25 cellular contexts compared by ENCODE assay signal in the genomic region with DNA sequence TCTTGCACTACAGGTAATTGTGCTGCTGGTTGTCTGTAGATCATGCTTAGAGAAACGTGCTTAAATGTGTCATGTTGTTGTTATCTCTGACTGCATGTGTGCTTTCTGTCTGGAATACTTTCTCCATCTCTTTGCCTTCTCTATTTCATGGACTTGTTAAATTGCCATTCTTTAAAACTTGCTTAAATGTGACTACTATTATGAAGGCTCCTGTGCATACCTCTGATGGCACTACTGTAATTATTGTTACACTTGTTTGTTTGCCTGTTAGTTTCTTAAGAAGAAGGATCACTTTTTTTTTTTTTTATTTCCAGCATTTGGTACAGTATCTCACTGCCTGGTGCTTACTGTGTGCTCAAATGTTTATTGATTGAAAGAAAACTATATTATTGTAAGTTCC. TPM values are rescaled to one million over a fixed set of nuclear protein-coding genes. Genes with fewer than 3 reads are reported as not detected.
DNase-seq lines count a peak whose midpoint lies in the region; ATAC-seq and TF ChIP-seq lines count a peak whose summit lies in the region.
"Had no signal": no experiment of that assay in that cellular context is flagged by ENCODE, and none has a peak within 500 bp of the region (broad histone marks: within the 10 kb centered on the region; RNA-seq: fewer than 3 reads in every experiment).

No MANE protein-coding gene starts in this region.

- peaks cover 69% of the 10 kb centered on the region for H3K36me3 Mint-ChIP-seq in activated CD8-positive, alpha-beta T cell treated with anti-CD3 and anti-CD28 coated beads for 36 hours (ENCODE audit: low read depth)
- H3K36me3 Mint-ChIP-seq in activated CD8-positive, alpha-beta T cell treated with anti-CD3 and anti-CD28 coated beads, Interleukin-2, amount 10 ng/mL, durations not matched to agents 7 days and 5 days (ENCODE audit: low read depth), result peaks cover 57% of the 10 kb centered on the region
- H3K36me3 Mint-ChIP-seq in CD8-positive, alpha-beta memory T cell, result peaks cover 0 to 83% (median 12%) of the 10 kb centered on the region in 3 donors
- H3K36me3 Mint-ChIP-seq in activated naive CD8-positive, alpha-beta T cell treated with anti-CD3 and anti-CD28 coated beads for 36 hours, result peaks cover 54% of the 10 kb centered on the region
- peaks cover 54% of the 10 kb centered on the region for H3K36me3 Mint-ChIP-seq in nephron (ENCODE audit: low read depth)
- H3K36me3 Mint-ChIP-seq in activated CD4-positive, alpha-beta T cell treated with anti-CD3 and anti-CD28 coated beads for 36 hours (ENCODE audit: low read depth), result peaks cover 61% of the 10 kb centered on the region

- CTCF ChIA-PET in activated CD8-positive, alpha-beta T cell treated with anti-CD3 and anti-CD28 coated beads for 36 hours (lab: Charles Lee), result interaction anchor here (1.0 to 2.0 kb wide), 2 partner anchors 36 to 74 kb away, joined by 4 to 6 read pairs; no protein-coding TSS in a partner anchor
- CTCF ChIA-PET in activated CD8-positive, alpha-beta T cell treated with anti-CD3 and anti-CD28 coated beads, Interleukin-2, amount 10 ng/mL, durations not matched to agents 7 days and 5 days (lab: Charles Lee), result interaction anchor here (1.2 to 1.7 kb wide), 3 partner anchors 75 to 171 kb away, joined by 4 to 6 read pairs (median 5); no protein-coding TSS in a partner anchor
- CTCF ChIA-PET in CD8-positive, alpha-beta memory T cell (lab: Charles Lee), result interaction anchor here (0.9 to 1.9 kb wide), 2 partner anchors 72 to 75 kb away, joined by 3 to 6 read pairs; no protein-coding TSS in a partner anchor
- CTCF ChIA-PET in activated CD4-positive, alpha-beta T cell treated with anti-CD3 and anti-CD28 coated beads for 36 hours (lab: Charles Lee), result interaction anchor here (1.2 to 4.9 kb wide), 2 partner anchors 74 to 138 kb away, joined by 3 to 20 read pairs; no protein-coding TSS in a partner anchor

- H3K27me3 Mint-ChIP-seq in activated CD8-positive, alpha-beta T cell treated with anti-CD3 and anti-CD28 coated beads for 36 hours, result no peaks in the 10 kb centered on the region
- H3K27me3 Mint-ChIP-seq in activated CD8-positive, alpha-beta T cell treated with anti-CD3 and anti-CD28 coated beads, Interleukin-2, amount 10 ng/mL, durations not matched to agents 7 days and 5 days (ENCODE audit: low read depth), result no peaks in the 10 kb centered on the region
- H3K27me3 Mint-ChIP-seq in CD8-positive, alpha-beta memory T cell, result no peaks in the 10 kb centered on the region
- H3K27me3 Mint-ChIP-seq in activated naive CD8-positive, alpha-beta T cell treated with anti-CD3 and anti-CD28 coated beads for 36 hours, result no peaks in the 10 kb centered on the region
- H3K27me3 Mint-ChIP-seq in nephron (ENCODE audit: low read depth), result no peaks in the 10 kb centered on the region
- no peaks in the 10 kb centered on the region for H3K27me3 Mint-ChIP-seq in activated CD4-positive, alpha-beta T cell treated with anti-CD3 and anti-CD28 coated beads for 36 hours
- H3K27me3 Mint-ChIP-seq: activated T-helper 17 cell treated with anti-CD3 and anti-CD28 coated beads, Interleukin-2, amount 50 U/mL, for 72 hours; naive B cell had no signal

- peaks cover 60% of the 10 kb centered on the region for H3K4me1 Mint-ChIP-seq in activated CD8-positive, alpha-beta T cell treated with anti-CD3 and anti-CD28 coated beads for 36 hours (ENCODE audit: low read depth)
- H3K4me1 Mint-ChIP-seq in activated CD8-positive, alpha-beta T cell treated with anti-CD3 and anti-CD28 coated beads, Interleukin-2, amount 10 ng/mL, durations not matched to agents 7 days and 5 days (ENCODE audit: low read depth), result peaks cover 11% of the 10 kb centered on the region
- peaks cover 77 to 89% (median 83%) of the 10 kb centered on the region in 3 donors for H3K4me1 Mint-ChIP-seq in CD8-positive, alpha-beta memory T cell
- H3K4me1 Mint-ChIP-seq in activated naive CD8-positive, alpha-beta T cell treated with anti-CD3 and anti-CD28 coated beads for 36 hours, result peaks cover 50% of the 10 kb centered on the region
- peaks cover 7% of the 10 kb centered on the region for H3K4me1 Mint-ChIP-seq in nephron
- H3K4me1 Mint-ChIP-seq in activated CD4-positive, alpha-beta T cell treated with anti-CD3 and anti-CD28 coated beads for 36 hours, result peaks cover 56% of the 10 kb centered on the region

- H3K36me3 ChIP-seq in CD8-positive, alpha-beta memory T cell (ENCODE audit: insufficient read depth, low read length), result peaks cover 5% of the 10 kb centered on the region

- H3K4me1 ChIP-seq in CD8-positive, alpha-beta memory T cell (ENCODE audit: insufficient read depth, low read length), result peaks cover 28% of the 10 kb centered on the region

- intact Hi-C loops in activated CD8-positive, alpha-beta T cell treated with anti-CD3 and anti-CD28 coated beads for 36 hours (cut with micrococcal nuclease), result no loop called here
- intact Hi-C loops in activated CD4-positive, alpha-beta T cell treated with anti-CD3 and anti-CD28 coated beads for 36 hours (cut with DNase I, micrococcal nuclease), result no loop called here

- no peaks in the 10 kb centered on the region for H3K9me3 ChIP-seq in CD8-positive, alpha-beta memory T cell (ENCODE audit: low read length)
- H3K9me3 ChIP-seq: HAP-1 had no signal

- no peak for DNase-seq in activated CD8-positive, alpha-beta T cell treated with anti-CD3 and anti-CD28 coated beads for 36 hours
- DNase-seq in activated CD8-positive, alpha-beta T cell treated with anti-CD3 and anti-CD28 coated beads, Interleukin-2, amount 10 ng/mL, durations not matched to agents 7 days and 5 days, result no peak
- DNase-seq in CD8-positive, alpha-beta memory T cell, result no peak
- DNase-seq in activated naive CD8-positive, alpha-beta T cell treated with anti-CD3 and anti-CD28 coated beads for 36 hours, result no peak
- DNase-seq in pons (ENCODE audit: low spot score) (no peak), NCI-H345 (lab: John Stamatoyannopoulos, UW) (no peak)
- DNase-seq in activated CD4-positive, alpha-beta T cell treated with anti-CD3 and anti-CD28 coated beads for 36 hours, result no peak
- DNase-seq: dermis blood vessel endothelial cell; DMS153; GF-D8; head of caudate nucleus; IMR-90; left colon; mesenchymal stem cell; naive B cell; NCI-H1436 treated with DMSO at 0.1 percent for 48 hours; NCI-H2171 treated with DMSO at 0.1 percent for 48 hours; NCI-H526; posterior cingulate gyrus; stimulated activated CD8-positive, alpha-beta memory T cell treated with anti-CD3 and anti-CD28 coated beads, Interleukin-4, amount 100 ng/mL, for 48 hours had no signal

- H3K27ac Mint-ChIP-seq in activated CD8-positive, alpha-beta T cell treated with anti-CD3 and anti-CD28 coated beads for 36 hours, result peak overlapping the region; percentile 1
- H3K27ac Mint-ChIP-seq in activated CD8-positive, alpha-beta T cell treated with anti-CD3 and anti-CD28 coated beads, Interleukin-2, amount 10 ng/mL, durations not matched to agents 7 days and 5 days, result no peak overlapping the region
- peak overlapping the region in 7 of 8 donors; percentile 1 to 81 (median 53) for H3K27ac Mint-ChIP-seq in CD8-positive, alpha-beta memory T cell
- H3K27ac Mint-ChIP-seq in activated naive CD8-positive, alpha-beta T cell treated with anti-CD3 and anti-CD28 coated beads for 36 hours, result peak overlapping the region; percentile 20
- peak overlapping the region in 2 of 3 experiments; percentile 35 to 36 for H3K27ac Mint-ChIP-seq in nephron
- no peak overlapping the region for H3K27ac Mint-ChIP-seq in activated CD4-positive, alpha-beta T cell treated with anti-CD3 and anti-CD28 coated beads for 36 hours

- no peak overlapping the region for H3K4me3 ChIP-seq in CD8-positive, alpha-beta memory T cell (ENCODE audit: low read length)
- H3K4me3 ChIP-seq: HAP-1 had no signal

- H3K4me3 Mint-ChIP-seq in activated CD8-positive, alpha-beta T cell treated with anti-CD3 and anti-CD28 coated beads for 36 hours, result no peak overlapping the region
- no peak overlapping the region for H3K4me3 Mint-ChIP-seq in activated CD8-positive, alpha-beta T cell treated with anti-CD3 and anti-CD28 coated beads, Interleukin-2, amount 10 ng/mL, durations not matched to agents 7 days and 5 days
- peak overlapping the region in 4 of 7 donors; percentile 2 to 23 (median 4) for H3K4me3 Mint-ChIP-seq in CD8-positive, alpha-beta memory T cell
- H3K4me3 Mint-ChIP-seq in activated naive CD8-positive, alpha-beta T cell treated with anti-CD3 and anti-CD28 coated beads for 36 hours, result no peak overlapping the region
- no peak overlapping the region for H3K4me3 Mint-ChIP-seq in nephron
- no peak overlapping the region for H3K4me3 Mint-ChIP-seq in activated CD4-positive, alpha-beta T cell treated with anti-CD3 and anti-CD28 coated beads for 36 hours
- H3K4me3 Mint-ChIP-seq: naive B cell had no signal

- no peak overlapping the region for H3K27ac ChIP-seq in CD8-positive, alpha-beta memory T cell (ENCODE audit: low read depth, low read length)
- H3K27ac ChIP-seq: C4-2B had no signal

- H3K27me3 ChIP-seq in CD8-positive, alpha-beta memory T cell (ENCODE audit: insufficient read depth, low read length, poor library complexity, severe bottlenecking), result no peaks in the 10 kb centered on the region

- POLR2A ChIA-PET in activated CD8-positive, alpha-beta T cell treated with anti-CD3 and anti-CD28 coated beads for 36 hours (lab: Charles Lee), result interaction anchor here (0.6 kb wide), 1 partner anchor 63 kb away, joined by 3 read pairs; no protein-coding TSS in a partner anchor
- POLR2A ChIA-PET in activated CD8-positive, alpha-beta T cell treated with anti-CD3 and anti-CD28 coated beads, Interleukin-2, amount 10 ng/mL, durations not matched to agents 7 days and 5 days (lab: Charles Lee), result interaction anchor here (1.2 kb wide), 1 partner anchor 42 kb away, joined by 6 read pairs; the partner anchor contains the start of gene KMT2E
- POLR2A ChIA-PET in CD8-positive, alpha-beta memory T cell (lab: Charles Lee), result no interaction called here
- POLR2A ChIA-PET in activated CD4-positive, alpha-beta T cell treated with anti-CD3 and anti-CD28 coated beads for 36 hours (lab: Charles Lee), result interaction anchor here (0.7 kb wide), 1 partner anchor 1723 kb away, joined by 5 read pairs; no protein-coding TSS in a partner anchor

- no peaks in the 10 kb centered on the region for H3K9me3 Mint-ChIP-seq in activated CD8-positive, alpha-beta T cell treated with anti-CD3 and anti-CD28 coated beads for 36 hours
- H3K9me3 Mint-ChIP-seq in activated CD8-positive, alpha-beta T cell treated with anti-CD3 and anti-CD28 coated beads, Interleukin-2, amount 10 ng/mL, durations not matched to agents 7 days and 5 days (ENCODE audit: insufficient read depth), result no peaks in the 10 kb centered on the region
- H3K9me3 Mint-ChIP-seq in CD8-positive, alpha-beta memory T cell, result no peaks in the 10 kb centered on the region
- H3K9me3 Mint-ChIP-seq in activated naive CD8-positive, alpha-beta T cell treated with anti-CD3 and anti-CD28 coated beads for 36 hours, result no peaks in the 10 kb centered on the region
- H3K9me3 Mint-ChIP-seq in nephron, result no peaks in the 10 kb centered on the region
- H3K9me3 Mint-ChIP-seq in activated CD4-positive, alpha-beta T cell treated with anti-CD3 and anti-CD28 coated beads for 36 hours (ENCODE audit: low read depth), result no peaks in the 10 kb centered on the region
- H3K9me3 Mint-ChIP-seq: activated T-helper 17 cell treated with anti-CD3 and anti-CD28 coated beads, Interleukin-2, amount 50 U/mL, for 72 hours; naive B cell had no signal

- TF ChIP-seq CTCF in activated CD8-positive, alpha-beta T cell treated with anti-CD3 and anti-CD28 coated beads for 36 hours (IDR thresholded peaks at IDR 0.05), result no peak
- TF ChIP-seq CTCF in nephron (IDR thresholded peaks at IDR 0.05; ENCODE audit: unreplicated experiment in 3 of 3), result no peak

- no peak for ATAC-seq in activated CD8-positive, alpha-beta T cell treated with anti-CD3 and anti-CD28 coated beads for 36 hours
- no peak for ATAC-seq in activated CD8-positive, alpha-beta T cell treated with anti-CD3 and anti-CD28 coated beads, Interleukin-2, amount 10 ng/mL, durations not matched to agents 7 days and 5 days
- ATAC-seq in activated CD4-positive, alpha-beta T cell treated with anti-CD3 and anti-CD28 coated beads for 36 hours, result no peak
- ATAC-seq: activated T-helper 17 cell treated with anti-CD3 and anti-CD28 coated beads, Interleukin-2, amount 50 U/mL, for 72 hours; sciatic nerve had no signal

RNA-seq across cellular contexts. Expression of gene KMT2E, which starts 41.6 kb away (rescaled TPM):
- total RNA-seq in activated CD8-positive, alpha-beta T cell treated with anti-CD3 and anti-CD28 coated beads for 36 hours, result 10 to 100 TPM; 94.7 to 98.4 TPM
- total RNA-seq in activated CD8-positive, alpha-beta T cell treated with anti-CD3 and anti-CD28 coated beads, Interleukin-2, amount 10 ng/mL, durations not matched to agents 7 days and 5 days, result 100 to 1,000 TPM in 1 of 2 experiments, 10 to 100 TPM in 1; 95.1 to 105 TPM
- 10 to 100 TPM; 81.0 to 87.5 TPM for total RNA-seq in CD8-positive, alpha-beta memory T cell
- 237 TPM for polyA plus RNA-seq in CD8-positive, alpha-beta memory T cell
- total RNA-seq in activated naive CD8-positive, alpha-beta T cell treated with anti-CD3 and anti-CD28 coated beads for 36 hours, result 10 to 100 TPM; 58.0 to 62.4 TPM
- total RNA-seq in activated CD4-positive, alpha-beta T cell treated with anti-CD3 and anti-CD28 coated beads for 36 hours, result 10 to 100 TPM; 94.4 to 99.3 TPM

Comparison
In these comparisons a context has a peak if more than half of its experiments do, and no peak if none do; other contexts are left out.
1. H3K27ac Mint-ChIP-seq: peak in activated CD8-positive, alpha-beta T cell treated with anti-CD3 and anti-CD28 coated beads for 36 hours (single experiment), CD8-positive, alpha-beta memory T cell (7 of 8), activated naive CD8-positive, alpha-beta T cell treated with anti-CD3 and anti-CD28 coated beads for 36 hours (single experiment) and nephron (2 of 3); none in activated CD8-positive, alpha-beta T cell treated with anti-CD3 and anti-CD28 coated beads, Interleukin-2, amount 10 ng/mL, durations not matched to agents 7 days and 5 days (single experiment) and activated CD4-positive, alpha-beta T cell treated with anti-CD3 and anti-CD28 coated beads for 36 hours (single experiment).
2. H3K4me3 Mint-ChIP-seq: peak in CD8-positive, alpha-beta memory T cell (4 of 7); none in activated CD8-positive, alpha-beta T cell treated with anti-CD3 and anti-CD28 coated beads for 36 hours (single experiment), activated CD8-positive, alpha-beta T cell treated with anti-CD3 and anti-CD28 coated beads, Interleukin-2, amount 10 ng/mL, durations not matched to agents 7 days and 5 days (single experiment), activated naive CD8-positive, alpha-beta T cell treated with anti-CD3 and anti-CD28 coated beads for 36 hours (single experiment), nephron (0 of 3) and activated CD4-positive, alpha-beta T cell treated with anti-CD3 and anti-CD28 coated beads for 36 hours (single experiment).